Comparison of ENCODE assay signal across 25 cellular contexts in genomic region chr9:13857521-13857920, GRCh38.
DNase-seq lines count a peak whose midpoint lies in the region; ATAC-seq, FAIRE-seq and TF ChIP-seq lines count a peak whose summit lies in the region.
"Had no signal": no experiment of that assay in that cellular context is flagged by ENCODE, and none has a peak within 500 bp of the region (broad histone marks: within the 10 kb centered on the region; RNA-seq: fewer than 3 reads in every experiment).

No MANE protein-coding gene starts in this region.

- no peak overlapping the region for H3K9ac ChIP-seq in H1 (replicated peaks in 1 of 4; ENCODE audit: extremely low read depth in 1 of 4, low read depth in 3 of 4, low read length in 3 of 4)
- H3K9ac ChIP-seq: BLaER1 had no signal

- POLR2A ChIA-PET in H1 (lab: Charles Lee; ENCODE audit: partially characterized antibody): no interaction called here

- no peak overlapping the region for H3K56ac ChIP-seq in H1 (replicated peaks; ENCODE audit: insufficient read length, low read depth, low read length)

- ATAC-seq in GM18502 (IDR thresholded peaks at IDR 0.05; ENCODE audit: poor library complexity, unreplicated experiment): no peak
- ATAC-seq: activated CD4-positive, alpha-beta T cell treated with anti-CD3 and anti-CD28 coated beads for 36 hours; activated CD8-positive, alpha-beta memory T cell treated with anti-CD3 and anti-CD28 coated beads, Interleukin-2, amount 10 ng/mL, durations not matched to agents 7 days and 5 days; HCT116; left lung; mucosa of descending colon; psoas muscle; Right ventricle myocardium inferior; upper lobe of right lung had no signal

- no peak overlapping the region for H2BK12ac ChIP-seq in H1 (ENCODE audit: low read depth, low read length)

- DNase-seq in M059J (ENCODE audit: low read depth) (peak; percentile 9), H1 (ENCODE audit: low read depth in 1 of 2, low spot score in 2 of 2) (no peak), foreskin melanocyte (peak; percentile 17), mesenteric fat pad (ENCODE audit: low spot score) (no peak), NCI-H345 treated with DMSO at 0.1 percent for 48 hours (lab: John Stamatoyannopoulos, UW; ENCODE audit: unreplicated experiment) (no peak), AG08395 (ENCODE audit: low spot score) (no peak)
- DNase-seq: 8988T; activated CD4-positive, alpha-beta T cell treated with anti-CD3 and anti-CD28 coated beads for 36 hours; activated CD8-positive, alpha-beta memory T cell treated with anti-CD3 and anti-CD28 coated beads, Interleukin-2, amount 10 ng/mL, durations not matched to agents 7 days and 5 days; activated naive CD8-positive, alpha-beta T cell treated with anti-CD3 and anti-CD28 coated beads, Interleukin-2, amount 10 ng/mL, durations not matched to agents 7 days and 5 days; left lung; mucosa of descending colon; NCI-H1436; NCI-H524 treated with DMSO at 0.1 percent for 48 hours; psoas muscle; stimulated activated CD4-positive, alpha-beta T cell treated with anti-CD3 and anti-CD28 coated beads, Interleukin-4, amount 100 ng/mL, for 4 hours; SW 1271; upper lobe of right lung had no signal

- H2BK20ac ChIP-seq in H1 (ENCODE audit: low read length): no peak overlapping the region

- no peak overlapping the region for H3K14ac ChIP-seq in H1 (ENCODE audit: insufficient read length)

- no peaks in the 10 kb centered on the region for H3K27me3 ChIP-seq in ACC112 (ENCODE audit: insufficient read depth, low read length)
- H3K27me3 ChIP-seq in H1 (replicated peaks in 1 of 4; ENCODE audit: control insufficient read depth in 3 of 4, extremely low read depth in 1 of 4, insufficient read depth in 3 of 4, low read length in 3 of 4): no peaks in the 10 kb centered on the region; a peak in 1 of 7 replicates
- H3K27me3 ChIP-seq: BLaER1, breast epithelium, left lung, upper lobe of right lung had no signal

- no peak for TF ChIP-seq RAD21 in H1 (IDR thresholded peaks at IDR 0.05 in 1 of 2, conservative IDR thresholded peaks at IDR 0.05 in 1 of 2; ENCODE audit: low read depth in 2 of 2, low read length in 2 of 2)

- no peaks in the 10 kb centered on the region for H4K20me1 ChIP-seq in H1 (replicated peaks in 1 of 2; ENCODE audit: control insufficient read depth in 1 of 2, insufficient read depth in 2 of 2, low read length in 2 of 2)
- H4K20me1 ChIP-seq: BLaER1 had no signal

- H3K4me2 ChIP-seq in H1 (ENCODE audit: insufficient read depth in 1 of 2, low read depth in 2 of 2, low read length in 2 of 2): no peak overlapping the region
- H3K4me2 ChIP-seq: BLaER1 had no signal

- H2AFZ ChIP-seq in ACC112 (ENCODE audit: low read length, unreplicated experiment) (no peak overlapping the region), H1 (ENCODE audit: low read length) (peak overlapping the region; percentile 51; the same call in 1 of the 2 replicates)

- H3K4me1 ChIP-seq in ACC112 (ENCODE audit: control insufficient read depth, insufficient read depth, low read length, unreplicated experiment): peaks cover 29% of the 10 kb centered on the region
- H3K4me1 ChIP-seq in H1 (replicated peaks in 1 of 4; ENCODE audit: control insufficient read depth in 3 of 4, insufficient read depth in 4 of 4, low read length in 3 of 4): peaks cover 0 to 8% (median 6%) of the 10 kb centered on the region in 4 experiments; a peak in 4 of 7 replicates
- H3K4me1 ChIP-seq: BLaER1, breast epithelium, left lung, psoas muscle, upper lobe of right lung had no signal

- no peak overlapping the region for H2BK120ac ChIP-seq in H1 (replicated peaks; ENCODE audit: low read depth, low read length)

- no peak overlapping the region for H2AK5ac ChIP-seq in H1 (ENCODE audit: low read depth, low read length)

- no peak overlapping the region for H2BK5ac ChIP-seq in H1 (ENCODE audit: low read depth, low read length)

- H3K36me3 ChIP-seq in ACC112 (ENCODE audit: insufficient read depth, low read length): no peaks in the 10 kb centered on the region
- H3K36me3 ChIP-seq in H1 (ENCODE audit: control insufficient read depth in 2 of 4, insufficient read depth in 4 of 4, low read length in 3 of 4): no peaks in the 10 kb centered on the region
- H3K36me3 ChIP-seq: BLaER1, breast epithelium, left lung, upper lobe of right lung had no signal

- no peak for TF ChIP-seq CTCF in H1 (IDR thresholded peaks at IDR 0.05; ENCODE audit: control extremely low read depth in 1 of 3, insufficient read depth in 1 of 3, low read depth in 1 of 3, low read length in 3 of 3)

- H3K79me2 ChIP-seq in ACC112 (ENCODE audit: control insufficient read depth, insufficient read depth, low read length, unreplicated experiment): no peaks in the 10 kb centered on the region
- H3K79me2 ChIP-seq in H1 (ENCODE audit: control insufficient read depth in 1 of 2, insufficient read depth in 2 of 2, low read length in 2 of 2): no peaks in the 10 kb centered on the region

- H4K5ac ChIP-seq in H1 (ENCODE audit: insufficient read length, low read depth, low read length): no peak overlapping the region

- no peaks in the 10 kb centered on the region for H3K79me1 ChIP-seq in H1 (ENCODE audit: low read depth, low read length)

- FAIRE-seq in H1 (lab: Jason Lieb, UNC): no peak
- FAIRE-seq: TTC549 had no signal

- peak overlapping the region; percentile 8; the same call in 1 of the 2 replicates for H3K27ac ChIP-seq in ACC112 (ENCODE audit: low read depth, low read length)
- no peak overlapping the region for H3K27ac ChIP-seq in H1 (ENCODE audit: low read depth, low read length)
- H3K27ac ChIP-seq: BLaER1, breast epithelium, left lung, psoas muscle, upper lobe of right lung had no signal

- H4K91ac ChIP-seq in H1 (replicated peaks; ENCODE audit: insufficient read length, low read length): no peak overlapping the region

- no peak overlapping the region for H4K8ac ChIP-seq in H1 (ENCODE audit: extremely low read depth, insufficient read depth, low read length)

- no peak for TF ChIP-seq EP300 in H1 (IDR thresholded peaks at IDR 0.05; ENCODE audit: borderline replicate concordance in 1 of 2, low read depth in 2 of 2, low read length in 2 of 2)

- H3K4me3 ChIP-seq in ACC112 (ENCODE audit: low read depth, low read length): no peak overlapping the region
- H3K4me3 ChIP-seq in H1 (ENCODE audit: extremely low read depth in 1 of 4, insufficient read depth in 2 of 4, low read depth in 3 of 4, low read length in 4 of 4): no peak overlapping the region
- H3K4me3 ChIP-seq: BLaER1, breast epithelium, left lung, mucosa of descending colon, psoas muscle, upper lobe of right lung had no signal

- H3K4ac ChIP-seq in H1 (replicated peaks; ENCODE audit: insufficient read length, low read depth, low read length): no peak overlapping the region

- CTCF ChIA-PET in H1 (lab: Charles Lee; ENCODE audit: partially characterized antibody): no interaction called here

- H3K23me2 ChIP-seq in H1 (ENCODE audit: low read depth, low read length): no peaks in the 10 kb centered on the region

- no peak overlapping the region for H2BK15ac ChIP-seq in H1 (ENCODE audit: low read length)

- H3K9me3 ChIP-seq in H1 (ENCODE audit: insufficient read depth in 2 of 2, low read depth in 1 of 2, low read length in 1 of 2): no peaks in the 10 kb centered on the region
- H3K9me3 ChIP-seq: BLaER1, breast epithelium, left lung, mucosa of descending colon, psoas muscle, upper lobe of right lung had no signal

- no peak overlapping the region for H3K23ac ChIP-seq in H1 (ENCODE audit: insufficient read length)

- no peak overlapping the region for H3K18ac ChIP-seq in H1 (ENCODE audit: extremely low read depth, low read length)

- TF ChIP-seq POLR2A in H1 (IDR thresholded peaks at IDR 0.05; ENCODE audit: control extremely low read depth in 1 of 2, low read depth in 2 of 2, low read length in 2 of 2): no peak

TF ChIP-seq in H1, 55 proteins besides CTCF, POLR2A, EP300 and RAD21:
- no peak for TF ChIP-seq SP4 (IDR thresholded peaks at IDR 0.05; ENCODE audit: low read length)
- TF ChIP-seq RXRA (IDR thresholded peaks at IDR 0.05; ENCODE audit: insufficient read depth, low read depth, low read length): no peak
- TF ChIP-seq TEAD4 (IDR thresholded peaks at IDR 0.05; ENCODE audit: low read depth, low read length): no peak
- TF ChIP-seq JUND (IDR thresholded peaks at IDR 0.05; ENCODE audit: low read length): no peak
- TF ChIP-seq GABPA (IDR thresholded peaks at IDR 0.05; ENCODE audit: borderline replicate concordance, insufficient read depth, low read length): no peak
- no peak for TF ChIP-seq CREB1 (IDR thresholded peaks at IDR 0.05)
TF ChIP-seq in H1: peak in this region for 0.

Comparison
In these comparisons a context has a peak if more than half of its experiments do, and no peak if none do; other contexts are left out.
1. DNase-seq: peak in M059J (single experiment) and foreskin melanocyte (single experiment); none in H1 (0 of 2), mesenteric fat pad (single experiment), NCI-H345 treated with DMSO at 0.1 percent for 48 hours (single experiment) and AG08395 (single experiment).